In the genomic region with DNA sequence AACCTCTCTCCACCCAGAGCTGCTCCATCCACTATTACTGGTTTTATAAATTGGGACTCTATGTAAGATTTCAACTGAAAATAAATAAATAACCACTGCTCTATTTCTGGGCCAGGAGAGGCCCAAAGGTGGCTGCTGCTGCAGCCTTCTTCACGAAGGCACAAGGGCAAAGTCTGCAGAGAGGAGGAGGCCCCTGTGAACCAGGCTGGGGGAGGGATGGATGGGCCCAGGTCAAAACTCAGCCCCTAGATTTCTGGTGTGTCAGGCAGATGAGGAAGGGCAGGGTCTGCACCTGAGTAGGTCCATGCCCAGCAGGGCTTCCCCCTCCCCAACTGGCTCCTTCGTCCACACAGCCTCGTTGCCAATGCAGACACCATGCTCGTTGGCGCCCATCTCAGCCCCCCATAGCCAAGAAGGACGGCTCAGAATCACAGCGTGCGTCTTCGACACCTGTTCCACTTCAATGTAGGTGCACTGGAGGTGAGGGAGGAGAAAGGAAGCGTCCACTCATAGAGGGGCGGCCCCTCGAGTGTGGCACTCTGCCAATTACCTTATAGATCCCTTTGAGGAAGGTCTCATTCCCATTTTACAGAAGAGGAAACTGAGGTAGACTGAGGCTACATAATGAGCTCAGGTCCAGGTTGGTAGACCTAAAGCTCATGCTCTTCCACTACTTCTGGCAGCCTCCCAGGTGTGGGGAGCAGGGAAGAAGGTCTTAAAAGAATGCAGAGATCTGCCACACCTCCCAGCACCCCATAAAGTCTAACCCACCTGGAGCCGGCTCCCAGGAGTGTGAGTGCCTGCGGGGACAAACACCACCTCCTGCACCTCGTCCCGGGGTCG, we compare ENCODE assay signal across 8 cellular contexts. TPM values are rescaled to one million over a fixed set of nuclear protein-coding genes. Genes with fewer than 3 reads are reported as not detected.
A peak's percentile ranks its signal among the peaks of the same experiment; 100 is the strongest.
DNase-seq lines count a peak whose midpoint lies in the region; ATAC-seq, FAIRE-seq and TF ChIP-seq lines count a peak whose summit lies in the region.

No MANE protein-coding gene starts in this region.

- peaks cover 0 to 37% (median 22%) of the 10 kb centered on the region in 9 donors for H3K36me3 ChIP-seq in heart left ventricle
- H3K36me3 ChIP-seq in mesodermal cell (ENCODE audit: control insufficient read depth, insufficient read depth, low read length) = peaks cover 31% of the 10 kb centered on the region
- H3K36me3 ChIP-seq in vagina = peaks cover 0 to 21% of the 10 kb centered on the region in 2 donors

- no peak for TF ChIP-seq CTCF in heart left ventricle (IDR thresholded peaks at IDR 0.05)
- no peak for TF ChIP-seq CTCF in astrocyte of the spinal cord (IDR thresholded peaks at IDR 0.05; ENCODE audit: low read depth, low read length)
- no peak for TF ChIP-seq CTCF in vagina (IDR thresholded peaks at IDR 0.05)

- no peak for FAIRE-seq in RCC 7860 (lab: Jason Lieb, UNC)

- intact Hi-C loops in heart left ventricle (cut with DNase I) (loop anchor here (2.0 to 10.0 kb wide), 11 partner anchors 51 to 182 kb away; a partner anchor contains a TSS), Right ventricle myocardium superior (cut with DNase I) (loop anchor here (5.0 kb wide), 2 partner anchors 107 to 132 kb away; a partner anchor contains a TSS), vagina (cut with DNase I) (loop anchor here (2.0 kb wide), 1 partner anchor 51 kb away; no protein-coding TSS in a partner anchor)

- H3K4me1 ChIP-seq in heart left ventricle = peaks cover 4 to 33% (median 19%) of the 10 kb centered on the region in 12 donors
- H3K4me1 ChIP-seq in mesodermal cell (ENCODE audit: control insufficient read depth, insufficient read depth, low read length, poor library complexity, severe bottlenecking) = peaks cover 20% of the 10 kb centered on the region
- H3K4me1 ChIP-seq in vagina = peaks cover 29% of the 10 kb centered on the region

- in situ Hi-C loops in astrocyte of the spinal cord (cut with HindIII; ENCODE audit: low sequenced_read_pairs) = no loop called here

- DNase-seq in heart left ventricle (peak in 1 of 5 donors; percentile 37), Right ventricle myocardium superior (no peak), astrocyte of the spinal cord (ENCODE audit: low read depth, low spot score) (no peak), vagina (ENCODE audit: extremely low spot score in 2 of 2) (no peak), DMS114 treated with DMSO at 0.1 percent for 48 hours (lab: John Stamatoyannopoulos, UW; ENCODE audit: unreplicated experiment) (no peak), RCC 7860 (ENCODE audit: low spot score) (no peak)

- peaks cover 0 to 16% (median under 1%) of the 10 kb centered on the region in 9 donors for H3K27me3 ChIP-seq in heart left ventricle
- H3K27me3 ChIP-seq in vagina = no peaks in the 10 kb centered on the region

- 47 to 53% (median 51%) methylated on average over 15 to 17 of the region's 17 CpGs for WGBS in heart left ventricle, 4 donors
- 55 to 62% methylated on average over 10 to 17 of the region's 17 CpGs for WGBS in mesodermal cell (ENCODE audit: insufficient coverage in 2 of 2), 2 experiments

- peak overlapping the region in 11 of 12 donors; percentile 55 to 84 (median 75) for H3K27ac ChIP-seq in heart left ventricle
- no peak overlapping the region for H3K27ac ChIP-seq in mesodermal cell (ENCODE audit: low read depth, low read length, severe bottlenecking)
- H3K27ac ChIP-seq in vagina = peak overlapping the region; percentile 77

- no peaks in the 10 kb centered on the region for H3K9me3 ChIP-seq in heart left ventricle
- H3K9me3 ChIP-seq in mesodermal cell (ENCODE audit: control insufficient read depth, low read length) = no peaks in the 10 kb centered on the region
- no peaks in the 10 kb centered on the region for H3K9me3 ChIP-seq in vagina

- no peak for TF ChIP-seq POLR2A in heart left ventricle (IDR thresholded peaks at IDR 0.05)
- no peak for TF ChIP-seq POLR2A in vagina (IDR thresholded peaks at IDR 0.05)

- H3K4me3 ChIP-seq in heart left ventricle = peak overlapping the region; percentile 57 to 96 (median 90)
- H3K4me3 ChIP-seq in astrocyte of the spinal cord (ENCODE audit: low read depth, low read length) = peak overlapping the region; percentile 66
- H3K4me3 ChIP-seq in mesodermal cell (ENCODE audit: extremely low read depth, insufficient read depth, low read length, poor library complexity, severe bottlenecking) = peak overlapping the region; percentile 67
- peak overlapping the region; percentile 76 to 83 for H3K4me3 ChIP-seq in vagina

- no peak for ATAC-seq in heart left ventricle
- ATAC-seq in Right ventricle myocardium superior (ENCODE audit: poor library complexity) = no peak
- no peak for ATAC-seq in HG03571 (IDR thresholded peaks at IDR 0.05; ENCODE audit: unreplicated experiment)

RNA-seq across cellular contexts. Expression of a gene that starts 1.0 kb away (rescaled TPM):
- total RNA-seq in heart left ventricle = 10 to 100 TPM; 29.4 to 42.9 (median 33.9) TPM
- polyA plus RNA-seq in heart left ventricle = 10 to 100 TPM; 17.5 to 58.5 TPM
- total RNA-seq in Right ventricle myocardium superior = 24.2 TPM
- polyA plus RNA-seq in mesodermal cell (2013, experiment 1 of 2) = 47.6 TPM
- polyA plus RNA-seq in mesodermal cell (2013, experiment 2 of 2) = 39.6 TPM
- total RNA-seq in vagina = 33.1 TPM

RNA-seq across cellular contexts. Expression of a gene that starts 8.7 kb away (rescaled TPM):
- total RNA-seq in heart left ventricle (under 1 TPM in 7 of 9 donors, not detected in 2; 0.22 to 0.44 (median 0.35) TPM), Right ventricle myocardium superior (0.19 TPM), vagina (not detected)
- polyA plus RNA-seq in heart left ventricle = under 1 TPM; 0.17 to 0.23 TPM
- 0.52 TPM for polyA plus RNA-seq in mesodermal cell (2013, experiment 1 of 2)
- 0.35 TPM for polyA plus RNA-seq in mesodermal cell (2013, experiment 2 of 2)

RNA-seq across cellular contexts. Expression of a gene that starts 8.8 kb away (rescaled TPM):
- total RNA-seq in heart left ventricle = 10 to 100 TPM; 45.8 to 79.2 (median 63.2) TPM
- polyA plus RNA-seq in heart left ventricle = 10 to 100 TPM; 43.8 to 64.5 TPM
- 53.5 TPM for total RNA-seq in Right ventricle myocardium superior
- 77.2 TPM for polyA plus RNA-seq in mesodermal cell (2013, experiment 1 of 2)
- 79.2 TPM for polyA plus RNA-seq in mesodermal cell (2013, experiment 2 of 2)
- 21.4 TPM for total RNA-seq in vagina

RNA-seq across cellular contexts. Expression of a gene that starts 10.8 kb away (rescaled TPM):
- total RNA-seq in heart left ventricle (under 1 TPM in 7 of 9 donors, not detected in 2; 0.12 to 0.88 (median 0.32) TPM), Right ventricle myocardium superior (0.08 TPM), vagina (3.9 TPM)
- 1 to 10 TPM in 1 of 2 donors, under 1 TPM in 1; 0.19 to 2.5 TPM for polyA plus RNA-seq in heart left ventricle
- 50.4 TPM for polyA plus RNA-seq in mesodermal cell (2013, experiment 1 of 2)
- polyA plus RNA-seq in mesodermal cell (2013, experiment 2 of 2) = 40.8 TPM

RNA-seq across cellular contexts. Expression of a gene that starts 18.5 kb away (rescaled TPM):
- total RNA-seq in heart left ventricle = 1 to 10 TPM; 1.5 to 7.4 (median 5.8) TPM
- polyA plus RNA-seq in heart left ventricle = 1 to 10 TPM; 3.0 to 5.2 TPM
- total RNA-seq in Right ventricle myocardium superior = 4.8 TPM
- polyA plus RNA-seq in mesodermal cell (2013, experiment 1 of 2) = 13.1 TPM
- polyA plus RNA-seq in mesodermal cell (2013, experiment 2 of 2) = 11.7 TPM
- 5.6 TPM for total RNA-seq in vagina
